Comparison of ENCODE assay signal across 1 cellular context in the genomic region with DNA sequence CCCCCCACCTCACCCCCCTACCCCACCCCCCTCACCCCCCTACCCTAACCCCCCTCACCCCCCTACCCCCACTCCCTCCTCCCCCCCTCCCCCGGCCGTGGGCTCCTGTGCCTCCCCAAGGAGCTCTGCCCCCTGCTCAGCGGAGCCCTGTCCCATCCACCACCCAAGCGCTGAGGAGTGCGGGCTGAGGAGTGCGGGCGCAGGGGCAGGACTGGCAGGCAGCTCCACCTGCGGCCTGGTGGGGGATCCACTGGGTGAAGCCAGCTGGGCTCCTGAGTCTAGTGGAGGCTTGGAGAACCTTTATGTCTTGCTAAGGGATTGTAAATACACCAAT.
TF ChIP-seq lines count a peak whose summit lies in the region.

No MANE protein-coding gene starts in this region.

TF ChIP-seq in WTC11, 78 proteins besides CTCF, POLR2A, EP300 and RAD21:
- TF ChIP-seq FOXP1 (CRISPR knock-in tag; IDR thresholded peaks at IDR 0.05; ENCODE audit: borderline replicate concordance) = no peak
- no peak for TF ChIP-seq ZNF416 (CRISPR knock-in tag; IDR thresholded peaks at IDR 0.05)
- TF ChIP-seq ZNF219 (CRISPR knock-in tag; IDR thresholded peaks at IDR 0.05; ENCODE audit: borderline replicate concordance) = no peak
- TF ChIP-seq ATF1 (CRISPR knock-in tag; IDR thresholded peaks at IDR 0.05) = no peak
- TF ChIP-seq JUN (CRISPR knock-in tag; IDR thresholded peaks at IDR 0.05) = no peak
- TF ChIP-seq AR (CRISPR knock-in tag; IDR thresholded peaks at IDR 0.05) = no peak
- TF ChIP-seq IRF2 (CRISPR knock-in tag; IDR thresholded peaks at IDR 0.05; ENCODE audit: borderline replicate concordance, low read depth) = no peak
- TF ChIP-seq GRHL2 (CRISPR knock-in tag; IDR thresholded peaks at IDR 0.05; ENCODE audit: insufficient replicate concordance, severe bottlenecking) = no peak
